In the genomic region with DNA sequence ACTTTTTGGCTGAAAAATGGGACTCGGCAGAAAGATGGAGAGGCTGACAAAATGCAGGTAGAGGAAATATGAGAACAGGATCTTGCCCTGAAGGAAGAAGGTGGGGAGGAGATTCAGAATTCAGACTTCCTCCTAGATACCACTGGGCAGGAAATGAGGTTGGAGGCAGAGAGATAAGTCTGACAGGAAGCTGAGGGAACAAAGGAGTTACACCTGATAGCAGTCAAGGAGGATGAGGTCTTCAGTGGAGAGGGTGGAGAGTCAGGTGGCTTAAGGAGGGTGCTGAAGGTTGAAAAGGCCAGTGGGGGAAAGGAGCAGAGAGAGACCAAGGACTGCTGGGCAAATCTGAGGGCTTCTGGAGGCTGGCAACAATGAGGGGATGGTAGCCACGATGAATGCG, we compare ENCODE assay signal across 17 cellular contexts. TPM values are rescaled to one million over a fixed set of nuclear protein-coding genes. Genes with fewer than 3 reads are reported as not detected.
DNase-seq lines count a peak whose midpoint lies in the region; ATAC-seq, FAIRE-seq and TF ChIP-seq lines count a peak whose summit lies in the region.
"Had no signal": no experiment of that assay in that cellular context is flagged by ENCODE, and none has a peak within 500 bp of the region (broad histone marks: within the 10 kb centered on the region; RNA-seq: fewer than 3 reads in every experiment).

No MANE protein-coding gene starts in this region.

- H3K4me3 Mint-ChIP-seq in CD14-positive monocyte (no peak overlapping the region), naive B cell (peak overlapping the region in 1 of 8 donors; percentile 7)
- peak overlapping the region; percentile 36 for H3K4me3 Mint-ChIP-seq in activated CD4-positive, alpha-beta memory T cell treated with anti-CD3 and anti-CD28 coated beads, Interleukin-2, amount 10 ng/mL, durations not matched to agents 7 days and 5 days

- intact Hi-C loops in CD14-positive monocyte (cut with micrococcal nuclease), result no loop called here
- intact Hi-C loops in cardiac septum (cut with DNase I), result no loop called here

- H3K27me3 Mint-ChIP-seq in CD14-positive monocyte (ENCODE audit: low read depth in 3 of 3), result no peaks in the 10 kb centered on the region
- H3K27me3 Mint-ChIP-seq in activated CD4-positive, alpha-beta memory T cell treated with anti-CD3 and anti-CD28 coated beads, Interleukin-2, amount 10 ng/mL, durations not matched to agents 7 days and 5 days, result no peaks in the 10 kb centered on the region
- no peaks in the 10 kb centered on the region for H3K27me3 Mint-ChIP-seq in naive B cell

- POLR2A ChIA-PET in activated CD4-positive, alpha-beta memory T cell treated with anti-CD3 and anti-CD28 coated beads, Interleukin-2, amount 10 ng/mL, durations not matched to agents 7 days and 5 days (lab: Charles Lee), result interaction anchor here (0.6 to 2.8 kb wide), 11 partner anchors 9 to 675 kb away, joined by 3 to 20 read pairs (median 4); no protein-coding TSS in a partner anchor

- H3K36me3 Mint-ChIP-seq in CD14-positive monocyte (peaks cover 72 to 89% of the 10 kb centered on the region in 2 donors), naive B cell (peaks cover 39 to 50% of the 10 kb centered on the region in 2 donors)
- peaks cover 56% of the 10 kb centered on the region for H3K36me3 Mint-ChIP-seq in activated CD4-positive, alpha-beta memory T cell treated with anti-CD3 and anti-CD28 coated beads, Interleukin-2, amount 10 ng/mL, durations not matched to agents 7 days and 5 days (ENCODE audit: low read depth)

- H3K27ac Mint-ChIP-seq in CD14-positive monocyte (peak overlapping the region in 4 of 7 donors; percentile 11 to 57 (median 20)), naive B cell (peak overlapping the region in 4 of 6 donors; percentile 36 to 88 (median 46))
- H3K27ac Mint-ChIP-seq in activated CD4-positive, alpha-beta memory T cell treated with anti-CD3 and anti-CD28 coated beads, Interleukin-2, amount 10 ng/mL, durations not matched to agents 7 days and 5 days, result peak overlapping the region; percentile 76

- in situ Hi-C loops in KBM-7 (cut with MboI; ENCODE audit: low pct_unique_long_range_greater_than_20kb, low sequenced_read_pairs), result no loop called here

- H3K4me1 Mint-ChIP-seq in CD14-positive monocyte (peaks cover 2% of the 10 kb centered on the region), naive B cell (peaks cover 7 to 17% (median 10%) of the 10 kb centered on the region in 3 donors)
- H3K4me1 Mint-ChIP-seq in activated CD4-positive, alpha-beta memory T cell treated with anti-CD3 and anti-CD28 coated beads, Interleukin-2, amount 10 ng/mL, durations not matched to agents 7 days and 5 days, result peaks cover 45% of the 10 kb centered on the region

- ATAC-seq in naive B cell (ENCODE audit: low read depth in 2 of 2), result no peak
- no peak for ATAC-seq in HG02852 (IDR thresholded peaks at IDR 0.05; ENCODE audit: unreplicated experiment)
- ATAC-seq: Panc1, pancreas had no signal

- peaks cover 0 to 4% (median 2%) of the 10 kb centered on the region in 7 donors for H3K9me3 Mint-ChIP-seq in CD14-positive monocyte
- H3K9me3 Mint-ChIP-seq in activated CD4-positive, alpha-beta memory T cell treated with anti-CD3 and anti-CD28 coated beads, Interleukin-2, amount 10 ng/mL, durations not matched to agents 7 days and 5 days, result peaks cover 3% of the 10 kb centered on the region
- H3K9me3 Mint-ChIP-seq in naive B cell, result peaks cover 0 to 2% (median 1%) of the 10 kb centered on the region in 7 donors

- FAIRE-seq in RCC 7860 (lab: Jason Lieb, UNC), result no peak
- FAIRE-seq: islet of Langerhans, pancreas had no signal

- CTCF ChIA-PET in activated CD4-positive, alpha-beta memory T cell treated with anti-CD3 and anti-CD28 coated beads, Interleukin-2, amount 10 ng/mL, durations not matched to agents 7 days and 5 days (lab: Charles Lee), result interaction anchor here (0.8 to 2.3 kb wide), 8 partner anchors 11 to 106 kb away, joined by 3 to 9 read pairs (median 5); a partner anchor contains a TSS

- DNase-seq in CD14-positive monocyte (ENCODE audit: low spot score) (no peak), KBM-7 (peak; percentile 36), naive B cell (no peak), NCI-H345 (lab: John Stamatoyannopoulos, UW) (no peak), cardiac septum (ENCODE audit: low spot score) (no peak), RCC 7860 (ENCODE audit: low spot score) (no peak)
- DNase-seq in activated CD4-positive, alpha-beta memory T cell treated with anti-CD3 and anti-CD28 coated beads, Interleukin-2, amount 10 ng/mL, durations not matched to agents 7 days and 5 days, result no peak
- DNase-seq: amniotic stem cell, DMS79 treated with DMSO at 0.1 percent for 48 hours, NCI-H146, NCI-H526 treated with DMSO at 0.1 percent for 48 hours, pancreas, SW 1271 had no signal

- no peak for TF ChIP-seq CTCF in CD14-positive monocyte (IDR thresholded peaks at IDR 0.05)

RNA-seq across cellular contexts. Expression of a gene that starts 56.8 kb away (rescaled TPM):
- polyA plus RNA-seq in CD14-positive monocyte (under 1 TPM in 1 of 2 donors, not detected in 1; 0.04 TPM), naive B cell (ENCODE audit: low read depth in 6 of 6) (under 1 TPM in 4 of 6 donors, not detected in 2; 0.08 to 0.27 (median 0.16) TPM)
- total RNA-seq in activated CD4-positive, alpha-beta memory T cell treated with anti-CD3 and anti-CD28 coated beads, Interleukin-2, amount 10 ng/mL, durations not matched to agents 7 days and 5 days, result 100 to 1,000 TPM; 117 to 118 TPM
- not detected for total RNA-seq in cardiac septum
- total RNA-seq: smooth muscle cell had no signal
- polyA plus RNA-seq: pancreas, smooth muscle cell had no signal

Comparison
In these comparisons a context has a peak if more than half of its experiments do, and no peak if none do; other contexts are left out.
1. H3K27ac Mint-ChIP-seq: peak in every context shown above with its lines; median percentile 76 in activated CD4-positive, alpha-beta memory T cell treated with anti-CD3 and anti-CD28 coated beads, Interleukin-2, amount 10 ng/mL, durations not matched to agents 7 days and 5 days; 46 in naive B cell; 20 in CD14-positive monocyte.
2. RNA of a gene that starts 56.8 kb away (total RNA-seq): 117 to 118 TPM in activated CD4-positive, alpha-beta memory T cell treated with anti-CD3 and anti-CD28 coated beads, Interleukin-2, amount 10 ng/mL, durations not matched to agents 7 days and 5 days; not detected in cardiac septum (single experiment); every median in the first group is over 100 times any median in the second.